33 cellular contexts compared by ENCODE assay signal in genomic region chr2:3981446-3981845, GRCh38.
"Had no signal": no experiment of that assay in that cellular context is flagged by ENCODE, and none has a peak within 500 bp of the region (broad histone marks: within the 10 kb centered on the region; RNA-seq: fewer than 3 reads in every experiment).

No MANE protein-coding gene starts in this region.

- H3K27me3 ChIP-seq: ascending aorta, cardiac muscle cell had no signal

- H3K4me1 Mint-ChIP-seq: activated CD4-positive, alpha-beta T cell treated with anti-CD3 and anti-CD28 coated beads, Interleukin-2, amount 10 ng/mL, durations not matched to agents 24 days and 14 days; activated naive CD4-positive, alpha-beta T cell treated with anti-CD3 and anti-CD28 coated beads, Interleukin-2, amount 10 ng/mL, durations not matched to agents 7 days and 5 days; activated naive CD4-positive, alpha-beta T cell treated with anti-CD3 and anti-CD28 coated beads, Interleukin-2, amount 50 U/mL, for 24 hours; activated naive CD8-positive, alpha-beta T cell treated with anti-CD3 and anti-CD28 coated beads, Interleukin-2, amount 10 ng/mL, durations not matched to agents 7 days and 5 days; activated naive CD8-positive, alpha-beta T cell treated with anti-CD3 and anti-CD28 coated beads, Interleukin-2, amount 50 U/mL, for 24 hours; central memory CD8-positive, alpha-beta T cell; WTC11 had no signal

- H3K4me3 ChIP-seq: ascending aorta, cardiac muscle cell had no signal

- H3K9me3 ChIP-seq: ascending aorta had no signal

- H3K27ac Mint-ChIP-seq: activated CD4-positive, alpha-beta memory T cell treated with anti-CD3 and anti-CD28 coated beads for 36 hours; activated CD4-positive, alpha-beta T cell treated with anti-CD3 and anti-CD28 coated beads, Interleukin-2, amount 10 ng/mL, durations not matched to agents 24 days and 14 days; activated CD8-positive, alpha-beta T cell treated with anti-CD3 and anti-CD28 coated beads for 36 hours; activated naive CD4-positive, alpha-beta T cell treated with anti-CD3 and anti-CD28 coated beads, Interleukin-2, amount 10 ng/mL, durations not matched to agents 7 days and 5 days; activated naive CD4-positive, alpha-beta T cell treated with anti-CD3 and anti-CD28 coated beads, Interleukin-2, amount 50 U/mL, for 24 hours; activated naive CD8-positive, alpha-beta T cell; activated naive CD8-positive, alpha-beta T cell treated with anti-CD3 and anti-CD28 coated beads, Interleukin-2, amount 10 ng/mL, durations not matched to agents 7 days and 5 days; activated naive CD8-positive, alpha-beta T cell treated with anti-CD3 and anti-CD28 coated beads, Interleukin-2, amount 50 U/mL, for 24 hours; activated T-cell treated with anti-CD3 and anti-CD28 coated beads, Interleukin-2, amount 50 U/mL, for 24 hours; activated T-helper 2 cell treated with anti-CD3 and anti-CD28 coated beads, Interferon-gamma antibody, Interleukin-2, Interleukin-4, amounts not matched to agents 10 μg/mL and 5 μg/mL and 100 μg/mL, durations not matched to agents 14 hours and 24 hours and 36 hours; brain; T-helper 1 cell treated with Interleukin-12 subunit alpha and Interleukin-12 subunit beta and Interleukin-4 antibody, amounts not matched to agents 30 μg/mL and 1 μg/mL, for 36 hours; T-helper 2 cell treated with Interferon-gamma antibody and Interleukin-4, amounts not matched to agents 5 μg/mL and 100 μg/mL, for 36 hours; WTC11 had no signal

- H3K36me3 Mint-ChIP-seq: activated CD4-positive, alpha-beta memory T cell treated with anti-CD3 and anti-CD28 coated beads for 36 hours; activated naive CD4-positive, alpha-beta T cell treated with anti-CD3 and anti-CD28 coated beads, Interleukin-2, amount 10 ng/mL, durations not matched to agents 7 days and 5 days; activated naive CD4-positive, alpha-beta T cell treated with anti-CD3 and anti-CD28 coated beads, Interleukin-2, amount 50 U/mL, for 24 hours; activated naive CD8-positive, alpha-beta T cell; activated naive CD8-positive, alpha-beta T cell treated with anti-CD3 and anti-CD28 coated beads, Interleukin-2, amount 10 ng/mL, durations not matched to agents 7 days and 5 days; brain had no signal

- ATAC-seq: activated CD8-positive, alpha-beta T cell treated with anti-CD3 and anti-CD28 coated beads for 36 hours; activated naive CD8-positive, alpha-beta T cell treated with anti-CD3 and anti-CD28 coated beads, Interleukin-2, amount 50 U/mL, for 24 hours; WTC11 had no signal

- H3K36me3 ChIP-seq: ascending aorta, cardiac muscle cell, WERI-Rb-1 had no signal

- H3K27me3 Mint-ChIP-seq: activated CD4-positive, alpha-beta memory T cell treated with anti-CD3 and anti-CD28 coated beads for 36 hours; activated CD4-positive, alpha-beta T cell treated with anti-CD3 and anti-CD28 coated beads, Interleukin-2, amount 10 ng/mL, durations not matched to agents 24 days and 14 days; activated CD8-positive, alpha-beta T cell treated with anti-CD3 and anti-CD28 coated beads for 36 hours; activated naive CD4-positive, alpha-beta T cell treated with anti-CD3 and anti-CD28 coated beads, Interleukin-2, amount 10 ng/mL, durations not matched to agents 7 days and 5 days; activated naive CD4-positive, alpha-beta T cell treated with anti-CD3 and anti-CD28 coated beads, Interleukin-2, amount 50 U/mL, for 24 hours; activated naive CD8-positive, alpha-beta T cell; activated naive CD8-positive, alpha-beta T cell treated with anti-CD3 and anti-CD28 coated beads, Interleukin-2, amount 10 ng/mL, durations not matched to agents 7 days and 5 days; activated naive CD8-positive, alpha-beta T cell treated with anti-CD3 and anti-CD28 coated beads, Interleukin-2, amount 50 U/mL, for 24 hours; activated T-cell treated with anti-CD3 and anti-CD28 coated beads, Interleukin-2, amount 50 U/mL, for 24 hours; central memory CD8-positive, alpha-beta T cell had no signal

- H3K4me3 Mint-ChIP-seq: activated CD4-positive, alpha-beta memory T cell treated with anti-CD3 and anti-CD28 coated beads for 36 hours; activated CD4-positive, alpha-beta T cell treated with anti-CD3 and anti-CD28 coated beads, Interleukin-2, amount 10 ng/mL, durations not matched to agents 24 days and 14 days; activated CD8-positive, alpha-beta T cell treated with anti-CD3 and anti-CD28 coated beads for 36 hours; activated naive CD4-positive, alpha-beta T cell treated with anti-CD3 and anti-CD28 coated beads, Interleukin-2, amount 10 ng/mL, durations not matched to agents 7 days and 5 days; activated naive CD4-positive, alpha-beta T cell treated with anti-CD3 and anti-CD28 coated beads, Interleukin-2, amount 50 U/mL, for 24 hours; activated naive CD8-positive, alpha-beta T cell; activated naive CD8-positive, alpha-beta T cell treated with anti-CD3 and anti-CD28 coated beads, Interleukin-2, amount 10 ng/mL, durations not matched to agents 7 days and 5 days; activated naive CD8-positive, alpha-beta T cell treated with anti-CD3 and anti-CD28 coated beads, Interleukin-2, amount 50 U/mL, for 24 hours; activated T-cell treated with anti-CD3 and anti-CD28 coated beads, Interleukin-2, amount 50 U/mL, for 24 hours; brain; central memory CD8-positive, alpha-beta T cell; T-helper 1 cell treated with Interleukin-12 subunit alpha and Interleukin-12 subunit beta and Interleukin-4 antibody, amounts not matched to agents 30 μg/mL and 1 μg/mL, for 36 hours; T-helper 2 cell treated with Interferon-gamma antibody and Interleukin-4, amounts not matched to agents 5 μg/mL and 100 μg/mL, for 36 hours; WTC11 had no signal

- H3K9me3 Mint-ChIP-seq: activated naive CD8-positive, alpha-beta T cell treated with anti-CD3 and anti-CD28 coated beads, Interleukin-2, amount 10 ng/mL, durations not matched to agents 7 days and 5 days; activated T-cell treated with anti-CD3 and anti-CD28 coated beads, Interleukin-2, amount 50 U/mL, for 24 hours; T-helper 1 cell treated with Interleukin-12 subunit alpha and Interleukin-12 subunit beta and Interleukin-4 antibody, amounts not matched to agents 30 μg/mL and 1 μg/mL, for 36 hours had no signal

- H3K4me1 ChIP-seq: ascending aorta had no signal

- DNase-seq: activated CD4-positive, alpha-beta memory T cell treated with anti-CD3 and anti-CD28 coated beads for 36 hours; activated CD4-positive, alpha-beta T cell treated with anti-CD3 and anti-CD28 coated beads for 4 hours; activated CD4-positive, alpha-beta T cell treated with anti-CD3 and anti-CD28 coated beads, Interleukin-2, amount 10 ng/mL, durations not matched to agents 24 days and 14 days; activated CD4-positive, alpha-beta T cell treated with anti-CD3 and anti-CD28 coated beads, Interleukin-2, amount 50 U/mL, for 1 hour; activated CD4-positive, alpha-beta T cell treated with anti-CD3 and anti-CD28 coated beads, Interleukin-2, amount 50 U/mL, for 4 hours; activated CD4-positive, CD25-positive, alpha-beta regulatory T cell; activated CD4-positive, CD25-positive, alpha-beta regulatory T cell treated with anti-CD3 and anti-CD28 coated beads, Interleukin-2, amount 50 U/mL, for 72 hours; activated CD8-positive, alpha-beta memory T cell treated with anti-CD3 and anti-CD28 coated beads, Interleukin-2, amount 50 U/mL, for 48 hours; activated CD8-positive, alpha-beta T cell treated with anti-CD3 and anti-CD28 coated beads for 36 hours; activated effector memory CD4-positive, alpha-beta T cell treated with Interleukin-2 at 50 U/mL for 16 hours; activated gamma-delta T cell; activated naive CD4-positive, alpha-beta T cell treated with anti-CD3 and anti-CD28 coated beads, Interleukin-2, amount 10 ng/mL, durations not matched to agents 7 days and 5 days; activated naive CD4-positive, alpha-beta T cell treated with Interleukin-2 at 50 U/mL for 16 hours; activated naive CD8-positive, alpha-beta T cell treated with anti-CD3 and anti-CD28 coated beads, Interleukin-2, amount 10 ng/mL, durations not matched to agents 7 days and 5 days; activated naive CD8-positive, alpha-beta T cell treated with anti-CD3 and anti-CD28 coated beads, Interleukin-2, amount 50 U/mL, for 24 hours; activated T-cell treated with anti-CD3 and anti-CD28 coated beads, Interleukin-2, amount 50 U/mL, for 24 hours; activated T-cell treated with anti-CD3 and anti-CD28 coated beads, Interleukin-2, amount 50 U/mL, for 48 hours; amygdala; anterior cingulate cortex; cerebellar nuclear complex; T-helper 2 cell; T-helper 9 cell; WERI-Rb-1 had no signal

- H3K27ac ChIP-seq: ascending aorta, cardiac muscle cell, WERI-Rb-1 had no signal
